In the genomic region with DNA sequence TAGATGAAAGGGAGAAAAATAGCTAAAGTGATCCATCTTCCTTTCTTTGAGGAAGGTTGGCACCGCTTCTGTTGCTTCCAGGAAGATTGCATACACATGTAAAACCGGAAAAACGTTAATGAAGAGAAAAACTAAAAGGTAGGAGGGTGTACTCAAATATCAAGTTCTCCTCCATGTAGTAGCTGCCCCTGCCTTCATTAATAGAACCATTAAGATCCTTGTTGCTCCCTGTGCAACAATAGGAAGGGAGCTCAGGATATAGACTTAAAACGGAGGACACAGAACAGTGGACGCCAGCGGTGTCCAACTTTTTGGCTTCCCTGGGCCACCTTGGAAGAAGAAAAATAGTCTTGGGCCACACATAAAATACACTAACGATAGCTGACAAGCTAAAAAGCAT, we compare ENCODE assay signal across 11 cellular contexts.
"Had no signal": no experiment of that assay in that cellular context is flagged by ENCODE, and none has a peak within 500 bp of the region (broad histone marks: within the 10 kb centered on the region; RNA-seq: fewer than 3 reads in every experiment).

No MANE protein-coding gene starts in this region.

- H3K4me1 ChIP-seq: HAP-1 had no signal

- FAIRE-seq: H1, H54 had no signal

- H3K36me3 ChIP-seq: HAP-1 had no signal

- H3K4me2 ChIP-seq: GM23338 had no signal

- H2AFZ ChIP-seq: GM23248, GM23338 had no signal

- H3K9ac ChIP-seq: GM23248 had no signal

- ATAC-seq: GM23338, HCT116 had no signal

- H3K4me3 ChIP-seq: GM23248, GM23338, HAP-1 had no signal

- DNase-seq: GM23248, GOT3, H7, H9, HCEC 1CT, HFFc6 had no signal

- H3K27ac ChIP-seq: GM23248 had no signal
